ENCODE assay signal across 8 cellular contexts in genomic region chr11:88337342-88338222, GRCh38. TPM values are rescaled to one million over a fixed set of nuclear protein-coding genes. Genes with fewer than 3 reads are reported as not detected.
DNase-seq lines count a peak whose midpoint lies in the region; ATAC-seq and TF ChIP-seq lines count a peak whose summit lies in the region.

Gene CTSC, minus strand, starts transcription at chr11:88337736. Its CDS starts 64 bp downstream, at chr11:88337672.

- H3K9ac ChIP-seq in rectal smooth muscle tissue (ENCODE audit: low read length) = peak within 1 kb of the TSS; percentile 94

- peak in 1 of 2 donors; percentile 21 for TF ChIP-seq CTCF in right atrium auricular region (IDR thresholded peaks at IDR 0.05)
- TF ChIP-seq CTCF in vagina (IDR thresholded peaks at IDR 0.05) = no peak

- H3K36me3 ChIP-seq in right atrium auricular region = peaks cover 4% of the 10 kb centered on the region
- H3K36me3 ChIP-seq in rectal smooth muscle tissue (ENCODE audit: control insufficient read depth, insufficient read depth, low read length) = no peaks in the 10 kb centered on the region
- H3K36me3 ChIP-seq in vagina = no peaks in the 10 kb centered on the region

- H3K4me3 ChIP-seq in right atrium auricular region (peak within 1 kb of the TSS; percentile 74 to 89), rectal smooth muscle tissue (ENCODE audit: low read length) (peak within 1 kb of the TSS; percentile 98), vagina (peak within 1 kb of the TSS; percentile 84 to 91)

- H3K27ac ChIP-seq in right atrium auricular region (peak within 1 kb of the TSS; percentile 83 to 88), rectal smooth muscle tissue (ENCODE audit: low read depth, low read length) (peak within 1 kb of the TSS; percentile 85), vagina (peak within 1 kb of the TSS; percentile 84)

- peak; percentile 94 for TF ChIP-seq POLR2A in GM15510 (IDR thresholded peaks at IDR 0.05; ENCODE audit: borderline replicate concordance, extremely low read depth, insufficient read length)
- TF ChIP-seq POLR2A in vagina (IDR thresholded peaks at IDR 0.05) = peak in 1 of 2 donors; percentile 76

- ATAC-seq in HG02763 (IDR thresholded peaks at IDR 0.05; ENCODE audit: unreplicated experiment) = peak; percentile 90

- peak; percentile 79 for DNase-seq in NCI-H1417 treated with DMSO at 0.1 percent for 48 hours (lab: John Stamatoyannopoulos, UW)
- DNase-seq in amniotic epithelial cell (ENCODE audit: low read depth) = peak; percentile 87
- DNase-seq in right atrium auricular region (ENCODE audit: low spot score) = peak; percentile 95
- DNase-seq in vagina (ENCODE audit: extremely low spot score in 2 of 2) = peak in 1 of 2 donors; percentile 94

- no peaks in the 10 kb centered on the region for H3K9me3 ChIP-seq in right atrium auricular region
- H3K9me3 ChIP-seq in vagina = no peaks in the 10 kb centered on the region

- H3K4me1 ChIP-seq in right atrium auricular region (peaks cover 0 to 10% of the 10 kb centered on the region in 2 donors), rectal smooth muscle tissue (ENCODE audit: control insufficient read depth, insufficient read depth, low read length) (no peaks in the 10 kb centered on the region), vagina (peaks cover 15% of the 10 kb centered on the region)

- H3K27me3 ChIP-seq in right atrium auricular region (no peaks in the 10 kb centered on the region), rectal smooth muscle tissue (ENCODE audit: control insufficient read depth, insufficient read depth, low read length) (no peaks in the 10 kb centered on the region), vagina (no peaks in the 10 kb centered on the region)

- intact Hi-C loops in T-helper 1 cell treated with Interleukin-12 subunit alpha and Interleukin-12 subunit beta and Interleukin-4 antibody, amounts not matched to agents 30 ng/mL and 1 ng/mL, for 36 hours (cut with micrococcal nuclease) = loop anchor here (1.0 to 10.0 kb wide), 15 partner anchors 17 to 1887 kb away; partner anchors contain the start of genes CHORDC1, PRSS23 and TMEM135
- intact Hi-C loops in vagina (cut with DNase I) = no loop called here

RNA-seq across cellular contexts. Expression of gene CTSC, which starts in this region (rescaled TPM):
- total RNA-seq in T-helper 1 cell treated with Interleukin-12 subunit alpha and Interleukin-12 subunit beta and Interleukin-4 antibody, amounts not matched to agents 30 ng/mL and 1 ng/mL, for 36 hours = 235 and 249 TPM in 2 replicates
- total RNA-seq in right atrium auricular region = 10 to 100 TPM; 15.5 to 33.6 TPM
- total RNA-seq in vagina = 84.7 TPM
